In the genomic region with DNA sequence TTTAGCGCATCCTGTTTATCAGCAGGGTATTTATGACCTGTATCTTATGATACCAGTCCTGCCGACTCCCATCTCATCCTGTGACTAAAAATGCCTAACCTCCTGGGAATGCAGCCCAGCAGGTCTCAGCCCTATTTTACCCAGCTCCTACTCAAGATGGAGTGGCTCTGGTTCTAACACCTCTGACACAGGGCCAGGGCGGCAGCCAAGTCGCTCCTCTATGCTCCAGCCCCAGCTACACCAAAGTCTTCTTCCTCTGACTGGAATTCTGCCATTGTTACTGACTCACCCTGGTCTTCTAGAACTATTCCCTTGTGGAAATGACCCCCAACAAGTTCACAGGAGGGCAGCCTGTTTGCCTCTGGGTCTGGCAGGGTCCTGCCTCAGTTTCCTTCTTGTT, we compare ENCODE assay signal across 1 cellular context.
TF ChIP-seq lines count a peak whose summit lies in the region.

No MANE protein-coding gene starts in this region.

TF ChIP-seq in liver, 16 proteins besides CTCF, POLR2A, EP300 and RAD21:
- TF ChIP-seq FOXA2 (IDR thresholded peaks at IDR 0.05) (no peak), NR2F2 (IDR thresholded peaks at IDR 0.05) (no peak), HNF4G (IDR thresholded peaks at IDR 0.05) (no peak), EGR1 (IDR thresholded peaks at IDR 0.05; ENCODE audit: low read depth in 2 of 2) (no peak), SP1 (IDR thresholded peaks at IDR 0.05) (no peak), FOXA1 (IDR thresholded peaks at IDR 0.05) (no peak), GABPA (IDR thresholded peaks at IDR 0.05 in 1 of 2, conservative IDR thresholded peaks at IDR 0.05 in 1 of 2) (no peak), HNF4A (conservative IDR thresholded peaks at IDR 0.05) (no peak), JUND (IDR thresholded peaks at IDR 0.05) (no peak), RXRA (IDR thresholded peaks at IDR 0.05) (no peak), YY1 (IDR thresholded peaks at IDR 0.05) (no peak), TAF1 (conservative IDR thresholded peaks at IDR 0.05) (no peak)
- TF ChIP-seq, protein P1, sequence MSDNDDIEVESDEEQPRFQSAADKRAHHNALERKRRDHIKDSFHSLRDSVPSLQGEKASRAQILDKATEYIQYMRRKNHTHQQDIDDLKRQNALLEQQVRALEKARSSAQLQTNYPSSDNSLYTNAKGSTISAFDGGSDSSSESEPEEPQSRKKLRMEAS (IDR thresholded peaks at IDR 0.05) = no peak
- TF ChIP-seq, protein P2, sequence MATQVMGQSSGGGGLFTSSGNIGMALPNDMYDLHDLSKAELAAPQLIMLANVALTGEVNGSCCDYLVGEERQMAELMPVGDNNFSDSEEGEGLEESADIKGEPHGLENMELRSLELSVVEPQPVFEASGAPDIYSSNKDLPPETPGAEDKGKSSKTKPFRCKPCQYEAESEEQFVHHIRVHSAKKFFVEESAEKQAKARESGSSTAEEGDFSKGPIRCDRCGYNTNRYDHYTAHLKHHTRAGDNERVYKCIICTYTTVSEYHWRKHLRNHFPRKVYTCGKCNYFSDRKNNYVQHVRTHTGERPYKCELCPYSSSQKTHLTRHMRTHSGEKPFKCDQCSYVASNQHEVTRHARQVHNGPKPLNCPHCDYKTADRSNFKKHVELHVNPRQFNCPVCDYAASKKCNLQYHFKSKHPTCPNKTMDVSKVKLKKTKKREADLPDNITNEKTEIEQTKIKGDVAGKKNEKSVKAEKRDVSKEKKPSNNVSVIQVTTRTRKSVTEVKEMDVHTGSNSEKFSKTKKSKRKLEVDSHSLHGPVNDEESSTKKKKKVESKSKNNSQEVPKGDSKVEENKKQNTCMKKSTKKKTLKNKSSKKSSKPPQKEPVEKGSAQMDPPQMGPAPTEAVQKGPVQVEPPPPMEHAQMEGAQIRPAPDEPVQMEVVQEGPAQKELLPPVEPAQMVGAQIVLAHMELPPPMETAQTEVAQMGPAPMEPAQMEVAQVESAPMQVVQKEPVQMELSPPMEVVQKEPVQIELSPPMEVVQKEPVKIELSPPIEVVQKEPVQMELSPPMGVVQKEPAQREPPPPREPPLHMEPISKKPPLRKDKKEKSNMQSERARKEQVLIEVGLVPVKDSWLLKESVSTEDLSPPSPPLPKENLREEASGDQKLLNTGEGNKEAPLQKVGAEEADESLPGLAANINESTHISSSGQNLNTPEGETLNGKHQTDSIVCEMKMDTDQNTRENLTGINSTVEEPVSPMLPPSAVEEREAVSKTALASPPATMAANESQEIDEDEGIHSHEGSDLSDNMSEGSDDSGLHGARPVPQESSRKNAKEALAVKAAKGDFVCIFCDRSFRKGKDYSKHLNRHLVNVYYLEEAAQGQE (IDR thresholded peaks at IDR 0.05) = no peak
- TF ChIP-seq, protein P3, sequence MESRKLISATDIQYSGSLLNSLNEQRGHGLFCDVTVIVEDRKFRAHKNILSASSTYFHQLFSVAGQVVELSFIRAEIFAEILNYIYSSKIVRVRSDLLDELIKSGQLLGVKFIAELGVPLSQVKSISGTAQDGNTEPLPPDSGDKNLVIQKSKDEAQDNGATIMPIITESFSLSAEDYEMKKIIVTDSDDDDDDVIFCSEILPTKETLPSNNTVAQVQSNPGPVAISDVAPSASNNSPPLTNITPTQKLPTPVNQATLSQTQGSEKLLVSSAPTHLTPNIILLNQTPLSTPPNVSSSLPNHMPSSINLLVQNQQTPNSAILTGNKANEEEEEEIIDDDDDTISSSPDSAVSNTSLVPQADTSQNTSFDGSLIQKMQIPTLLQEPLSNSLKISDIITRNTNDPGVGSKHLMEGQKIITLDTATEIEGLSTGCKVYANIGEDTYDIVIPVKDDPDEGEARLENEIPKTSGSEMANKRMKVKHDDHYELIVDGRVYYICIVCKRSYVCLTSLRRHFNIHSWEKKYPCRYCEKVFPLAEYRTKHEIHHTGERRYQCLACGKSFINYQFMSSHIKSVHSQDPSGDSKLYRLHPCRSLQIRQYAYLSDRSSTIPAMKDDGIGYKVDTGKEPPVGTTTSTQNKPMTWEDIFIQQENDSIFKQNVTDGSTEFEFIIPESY (IDR thresholded peaks at IDR 0.05) = no peak
- TF ChIP-seq, protein P4, sequence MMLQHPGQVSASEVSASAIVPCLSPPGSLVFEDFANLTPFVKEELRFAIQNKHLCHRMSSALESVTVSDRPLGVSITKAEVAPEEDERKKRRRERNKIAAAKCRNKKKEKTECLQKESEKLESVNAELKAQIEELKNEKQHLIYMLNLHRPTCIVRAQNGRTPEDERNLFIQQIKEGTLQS (IDR thresholded peaks at IDR 0.05) = no peak
